Comparison of ENCODE assay signal across 7 cellular contexts in the genomic region with DNA sequence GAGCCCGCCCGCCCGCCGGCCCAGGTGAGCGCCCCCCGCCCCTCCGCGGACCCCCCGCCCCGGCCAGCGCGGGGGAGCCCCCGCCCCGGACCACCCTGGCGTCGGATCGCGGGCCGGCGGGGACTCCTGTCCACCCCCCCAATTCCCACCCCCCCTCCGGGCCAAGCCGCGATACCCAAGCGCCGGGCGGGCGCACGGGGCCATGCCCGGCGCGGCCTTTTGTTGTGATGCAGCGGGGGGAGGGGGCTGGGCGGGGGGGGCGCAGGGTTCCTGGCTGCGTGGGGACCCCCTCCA. TPM values are rescaled to one million over a fixed set of nuclear protein-coding genes. Genes with fewer than 3 reads are reported as not detected.
DNase-seq lines count a peak whose midpoint lies in the region; ATAC-seq lines count a peak whose summit lies in the region.

No MANE protein-coding gene starts in this region.

- peaks cover 17% of the 10 kb centered on the region for H3K4me1 Mint-ChIP-seq in T-helper 17 cell

- H3K4me3 ChIP-seq in GM23248 = peak overlapping the region; percentile 79
- peak overlapping the region; percentile 22 for H3K4me3 ChIP-seq in iPS-11a (ENCODE audit: low read depth, low read length)
- peak overlapping the region; percentile 73 to 74 for H3K4me3 ChIP-seq in stomach smooth muscle (ENCODE audit: low read length in 2 of 2)

- no peak overlapping the region for H3K4me3 Mint-ChIP-seq in T-helper 17 cell

- DNase-seq in GM23248 (peak; percentile 58), T-helper 17 cell (no peak), iPS-NIHi7 (ENCODE audit: extremely low spot score) (no peak), OCI-M1 (lab: John Stamatoyannopoulos, UW) (no peak)

- H3K4me2 ChIP-seq in GM23248 (ENCODE audit: unreplicated experiment) = peak overlapping the region; percentile 86

- H3K36me3 Mint-ChIP-seq in T-helper 17 cell (ENCODE audit: low read depth) = no peaks in the 10 kb centered on the region

- H3K27me3 Mint-ChIP-seq in T-helper 17 cell = no peaks in the 10 kb centered on the region

- in situ Hi-C loops in GM23248 (cut with MboI) = no loop called here

- no peak overlapping the region for H3K27ac Mint-ChIP-seq in T-helper 17 cell

- H3K9me3 ChIP-seq in GM23248 (ENCODE audit: low read depth) = no peaks in the 10 kb centered on the region
- no peaks in the 10 kb centered on the region for H3K9me3 ChIP-seq in T-helper 17 cell (ENCODE audit: control insufficient read depth, low read length, poor library complexity, severe bottlenecking)
- H3K9me3 ChIP-seq in stomach smooth muscle (ENCODE audit: control insufficient read depth in 2 of 2, low read length in 2 of 2) = no peaks in the 10 kb centered on the region

- H2AFZ ChIP-seq in GM23248 = no peak overlapping the region

- WGBS in GM23248 (ENCODE audit: low coverage in 1 of 2, low lambda C conversion rate in 2 of 2, missing lambda C conversion rate in 2 of 2), 2 experiments = 0 to 5% methylated on average over 11 to 15 of the region's 35 CpGs

- H3K4me1 ChIP-seq in GM23248 (ENCODE audit: insufficient read depth) (peaks cover 24% of the 10 kb centered on the region; the same call in 1 of the 2 replicates), stomach smooth muscle (ENCODE audit: control insufficient read depth, insufficient read depth, low read length) (peaks cover 25% of the 10 kb centered on the region)

- H3K9ac ChIP-seq in GM23248 (peak overlapping the region; percentile 87), stomach smooth muscle (ENCODE audit: low read length in 2 of 2) (peak overlapping the region in 1 of 2 donors; percentile 75)

- peaks cover 49% of the 10 kb centered on the region for H3K79me2 ChIP-seq in GM23248 (ENCODE audit: insufficient read depth)

- peaks cover 20% of the 10 kb centered on the region; the same call in 1 of the 2 replicates for H3F3A ChIP-seq in GM23248 (ENCODE audit: insufficient read depth)

- H3K27me3 ChIP-seq in GM23248 (replicated peaks; ENCODE audit: insufficient read depth) (no peaks in the 10 kb centered on the region), stomach smooth muscle (ENCODE audit: control insufficient read depth in 1 of 2, insufficient read depth in 2 of 2, low read length in 2 of 2) (no peaks in the 10 kb centered on the region)

- H3K36me3 ChIP-seq in GM23248 (ENCODE audit: low read depth) (no peaks in the 10 kb centered on the region), stomach smooth muscle (ENCODE audit: control insufficient read depth in 2 of 2, insufficient read depth in 2 of 2, low read length in 2 of 2) (peaks cover 0 to 3% of the 10 kb centered on the region in 2 donors)

- ATAC-seq in T-helper 17 cell (peak; percentile 5), HG03378 (IDR thresholded peaks at IDR 0.05; ENCODE audit: unreplicated experiment) (no peak)

- no peaks in the 10 kb centered on the region for H3K9me2 ChIP-seq in GM23248 (ENCODE audit: insufficient read depth)

- H3K27ac ChIP-seq in GM23248 (peak overlapping the region; percentile 4; the same call in 1 of the 2 replicates), stomach smooth muscle (ENCODE audit: low read length) (no peak overlapping the region)

- H4K20me1 ChIP-seq in GM23248 (ENCODE audit: insufficient read depth) = no peaks in the 10 kb centered on the region

RNA-seq across cellular contexts. Expression of a gene that starts 0.2 kb away (rescaled TPM):
- 28.6 and 29.8 TPM in 2 replicates for total RNA-seq in GM23248 (2014; rRNA removed; shearing (Covaris generic))
- 13.9 and 17.0 TPM in 2 replicates for polyA plus RNA-seq in GM23248 (2016; fragmentation: Nextera tagmentation; extraction: Ambion mirVana)
- total RNA-seq in T-helper 17 cell = 10 to 100 TPM in 1 of 2 donors, 1 to 10 TPM in 1; 6.2 to 22.8 TPM

RNA-seq across cellular contexts. Expression of a gene that starts 56.7 kb away (rescaled TPM):
- 23.6 and 24.8 TPM in 2 replicates for total RNA-seq in GM23248 (2014; rRNA removed; shearing (Covaris generic))
- polyA plus RNA-seq in GM23248 (2016; fragmentation: Nextera tagmentation; extraction: Ambion mirVana) = 96.3 and 105 TPM in 2 replicates
- 1 to 10 TPM; 3.6 to 4.9 TPM for total RNA-seq in T-helper 17 cell

Comparison
In these comparisons a context has a peak if more than half of its experiments do, and no peak if none do; other contexts are left out.
1. H3K4me3 ChIP-seq: peak in every context shown above with its lines; median percentile 79 in GM23248; 74 in stomach smooth muscle; 22 in iPS-11a.